12 cellular contexts compared by ENCODE assay signal in the genomic region with DNA sequence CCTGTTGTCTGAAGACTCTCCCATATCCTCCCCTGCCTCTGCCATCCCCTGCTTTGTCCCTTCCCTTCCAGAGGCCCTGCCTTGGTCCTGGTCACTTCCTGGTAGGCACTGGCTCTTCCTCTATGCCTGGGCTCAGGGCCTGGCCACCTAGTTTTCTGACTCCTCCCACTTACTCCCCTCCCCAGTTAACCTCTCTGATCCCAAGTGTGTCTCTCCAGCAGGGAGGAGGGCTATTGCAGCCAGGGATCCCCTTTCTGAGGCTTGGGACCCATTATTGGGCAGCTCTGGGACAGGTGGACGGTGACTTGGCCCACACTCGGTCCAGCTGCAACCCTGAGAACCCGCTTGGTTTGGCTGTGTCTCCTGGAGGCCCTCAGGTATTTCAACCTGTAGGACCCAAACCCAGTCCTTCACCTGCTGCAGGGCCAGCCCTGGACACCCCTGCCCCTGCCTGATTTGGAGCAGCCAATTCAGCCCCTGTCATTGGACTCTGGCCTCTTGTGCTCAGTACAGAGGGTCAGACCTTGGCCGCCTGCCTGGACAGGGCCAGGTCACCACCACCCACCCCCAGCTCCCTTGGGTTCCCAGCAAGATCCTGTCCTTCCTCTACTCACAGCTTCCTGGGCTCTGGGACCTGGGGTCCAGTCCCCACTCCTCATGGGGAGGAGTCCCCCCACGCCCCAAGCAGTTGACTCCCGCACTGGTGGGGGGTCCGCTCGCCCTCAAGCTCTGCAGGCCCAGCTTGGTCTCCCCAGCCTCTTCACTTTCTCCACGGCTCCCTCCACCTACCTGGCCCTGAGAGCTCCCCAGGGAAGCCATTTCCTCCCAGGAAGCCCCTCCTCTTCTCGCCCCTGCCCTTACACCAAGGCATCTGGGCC. TPM values are rescaled to one million over a fixed set of nuclear protein-coding genes. Genes with fewer than 3 reads are reported as not detected.
DNase-seq lines count a peak whose midpoint lies in the region; ATAC-seq, FAIRE-seq and TF ChIP-seq lines count a peak whose summit lies in the region.
"Had no signal": no experiment of that assay in that cellular context is flagged by ENCODE, and none has a peak within 500 bp of the region (broad histone marks: within the 10 kb centered on the region; RNA-seq: fewer than 3 reads in every experiment).

No MANE protein-coding gene starts in this region.

- no peaks in the 10 kb centered on the region; the same call in 1 of the 2 replicates for H4K20me1 ChIP-seq in K562 (replicated peaks; ENCODE audit: control insufficient read depth, insufficient read depth, low read length)

- H3K79me2 ChIP-seq in K562 (ENCODE audit: control insufficient read depth, insufficient read depth, low read length) = no peaks in the 10 kb centered on the region; the same call in 2 of the 3 replicates

- H3K4me1 Mint-ChIP-seq in activated T-cell treated with anti-CD3 and anti-CD28 coated beads, Interleukin-2, amount 50 U/mL, for 24 hours (ENCODE audit: low read depth) = peaks cover 64% of the 10 kb centered on the region

- no peak overlapping the region for H3K4me3 ChIP-seq in K562
- no peak overlapping the region for H3K4me3 ChIP-seq in lower leg skin (ENCODE audit: low read depth, poor library complexity, severe bottlenecking)
- H3K4me3 ChIP-seq in upper lobe of right lung = no peak overlapping the region
- no peak overlapping the region for H3K4me3 ChIP-seq in testis

- H3K27me3 ChIP-seq in K562 (ENCODE audit: control insufficient read depth in 2 of 2, insufficient read depth in 2 of 2, low read length in 2 of 2) (no peaks in the 10 kb centered on the region), upper lobe of right lung (no peaks in the 10 kb centered on the region), testis (no peaks in the 10 kb centered on the region)
- H3K27me3 ChIP-seq: adrenal gland had no signal

- H3K36me3 ChIP-seq in K562 (ENCODE audit: control insufficient read depth, insufficient read depth, low read length) (no peaks in the 10 kb centered on the region), upper lobe of right lung (no peaks in the 10 kb centered on the region), testis (ENCODE audit: low read depth, missing control alignments) (no peaks in the 10 kb centered on the region)
- H3K36me3 ChIP-seq: adrenal gland had no signal

- no peaks in the 10 kb centered on the region for H3K9me3 ChIP-seq in K562 (replicated peaks; ENCODE audit: control insufficient read depth, insufficient read depth, low read depth, low read length)
- no peaks in the 10 kb centered on the region for H3K9me3 ChIP-seq in upper lobe of right lung
- no peaks in the 10 kb centered on the region for H3K9me3 ChIP-seq in testis
- H3K9me3 ChIP-seq: adrenal gland had no signal

- no peak overlapping the region for H3K27ac Mint-ChIP-seq in activated T-cell treated with anti-CD3 and anti-CD28 coated beads, Interleukin-2, amount 50 U/mL, for 24 hours

- CTCF ChIA-PET in K562 (lab: Yijun Ruan, JAX; ENCODE audit: low intra/inter-chr PET ratio) = no interaction called here

- H3K27me3 Mint-ChIP-seq in activated T-cell treated with anti-CD3 and anti-CD28 coated beads, Interleukin-2, amount 50 U/mL, for 24 hours = no peaks in the 10 kb centered on the region

- no peak for TF ChIP-seq POLR2A in K562 (conservative IDR thresholded peaks at IDR 0.05)
- TF ChIP-seq POLR2A in lower leg skin (IDR thresholded peaks at IDR 0.05) = no peak
- no peak for TF ChIP-seq POLR2A in testis (IDR thresholded peaks at IDR 0.05)

- 87% methylated on average over 7 of the region's 10 CpGs for WGBS in K562 (ENCODE audit: insufficient coverage, low coverage, missing lambda C conversion rate)
- 95 to 96% methylated on average over 10 of the region's 10 CpGs for WGBS in lower leg skin, 2 donors
- 87 to 93% methylated on average over 9 to 10 of the region's 10 CpGs for WGBS in testis, 2 donors

- TF ChIP-seq CTCF in K562 (IDR thresholded peaks at IDR 0.05 in 2 of 3, conservative IDR thresholded peaks at IDR 0.05 in 1 of 3; ENCODE audit: insufficient read depth in 2 of 3, low read depth in 1 of 3, low read length in 3 of 3) (no peak), lower leg skin (IDR thresholded peaks at IDR 0.05) (no peak), upper lobe of right lung (IDR thresholded peaks at IDR 0.05) (no peak), testis (IDR thresholded peaks at IDR 0.05) (no peak)

- BruUV-seq in K562 (replicated peaks; lab: Mats Ljungman, UMichigan) = no TSS peak

- H3K36me3 Mint-ChIP-seq in activated T-cell treated with anti-CD3 and anti-CD28 coated beads, Interleukin-2, amount 50 U/mL, for 24 hours (ENCODE audit: low read depth) = no peaks in the 10 kb centered on the region

- H3K4me1 ChIP-seq in K562 (replicated peaks in 1 of 2; ENCODE audit: control insufficient read depth in 2 of 2, insufficient read depth in 2 of 2, low read length in 2 of 2) (peaks cover 15 to 91% of the 10 kb centered on the region in 2 experiments), upper lobe of right lung (peaks cover 57% of the 10 kb centered on the region), testis (peaks cover 62% of the 10 kb centered on the region)

- H2AFZ ChIP-seq in K562 (ENCODE audit: low read depth, low read length) = peak overlapping the region; percentile 62; the same call in 1 of the 2 replicates

- no peaks in the 10 kb centered on the region for H3K9me3 Mint-ChIP-seq in activated T-cell treated with anti-CD3 and anti-CD28 coated beads, Interleukin-2, amount 50 U/mL, for 24 hours

- intact Hi-C loops in K562 (cut with micrococcal nuclease) (loop anchor here (1.0 to 5.0 kb wide), 3 partner anchors 29 to 76 kb away; partner anchors contain the start of gene ADD1), lower leg skin (cut with DNase I; ENCODE audit: low total_unique reads) (no loop called here), upper lobe of right lung (cut with DNase I) (no loop called here), testis (cut with DNase I; ENCODE audit: low total_unique reads) (no loop called here)

- TF ChIP-seq RAD21 in K562 (CRISPR knock-in tag; conservative IDR thresholded peaks at IDR 0.05 in 1 of 2, IDR thresholded peaks at IDR 0.05 in 1 of 2) = no peak

- ATAC-seq in K562 (no peak), upper lobe of right lung (no peak), GM19328 (IDR thresholded peaks at IDR 0.05; ENCODE audit: unreplicated experiment) (no peak)

- no peaks in the 10 kb centered on the region for H3K9me1 ChIP-seq in K562 (ENCODE audit: control insufficient read depth, insufficient read depth, low read length)

- no peak for FAIRE-seq in K562 (lab: Jason Lieb, UNC)
- FAIRE-seq: keratinocyte, small intestine had no signal

- no peak overlapping the region for H3K4me2 ChIP-seq in K562 (ENCODE audit: insufficient read depth, low read length)
- H3K4me2 ChIP-seq: KMS-11 had no signal

- POLR2A ChIA-PET in K562 (lab: Yijun Ruan, JAX) = interaction anchor here (0.6 to 1.0 kb wide), 3 partner anchors 9 to 92 kb away, joined by 3 to 4 read pairs (median 3); no protein-coding TSS in a partner anchor

- in situ Hi-C loops in K562 (cut with MboI) = no loop called here

- peak overlapping the region in 1 of 2 experiments; percentile 75; a peak in 2 of 4 replicates for H3K9ac ChIP-seq in K562 (ENCODE audit: insufficient read depth in 1 of 2, low read depth in 2 of 2, low read length in 2 of 2)
- H3K9ac ChIP-seq: KMS-11 had no signal

- TF ChIP-seq EP300 in K562 (IDR thresholded peaks at IDR 0.05; ENCODE audit: low read length) = no peak

- H3K27ac ChIP-seq in K562 (ENCODE audit: extremely low read depth, low read depth, low read length) (no peak overlapping the region), upper lobe of right lung (peak overlapping the region; percentile 13), testis (no peak overlapping the region)
- H3K27ac ChIP-seq: KMS-11 had no signal

- H3K4me3 Mint-ChIP-seq in activated T-cell treated with anti-CD3 and anti-CD28 coated beads, Interleukin-2, amount 50 U/mL, for 24 hours = peak overlapping the region; percentile 23

- peak; percentile 37 for DNase-seq in activated T-cell treated with anti-CD3 and anti-CD28 coated beads, Interleukin-2, amount 50 U/mL, for 24 hours
- DNase-seq in activated T-cell treated with anti-CD3 and anti-CD28 coated beads, Interleukin-2, amount 50 U/mL, for 1 hour = no peak
- no peak for DNase-seq in K562 (ENCODE audit: extremely low read depth in 1 of 4, low spot score in 3 of 4)
- DNase-seq in lower leg skin (ENCODE audit: low spot score in 2 of 2) = peak; percentile 18 to 89
- no peak for DNase-seq in upper lobe of right lung
- DNase-seq in testis = no peak
- DNase-seq in NCI-H1048 (lab: John Stamatoyannopoulos, UW) = no peak

RNA-seq across cellular contexts. Expression of gene SH3BP2, which starts 1.1 kb away (rescaled TPM):
- 49.1 and 137 TPM in 2 replicates for total RNA-seq in K562 (2011; cell fraction: chromatin; rRNA removed; ENCODE audit: low replicate concordance)
- 57.9 and 62.0 TPM in 2 replicates for total RNA-seq in K562 (2011; cell fraction: nucleolus; rRNA removed)
- 59.4 and 93.7 TPM in 2 replicates for total RNA-seq in K562 (2011; cell fraction: nucleoplasm; rRNA removed)
- total RNA-seq in K562 (2014; rRNA removed) (9.7 and 15.9 TPM in 2 replicates), K562 (2014; rRNA removed; fragmentation: Illumina TruSeq; extraction: Trizol) (3.7 and 3.9 TPM in 2 replicates), K562 (2015; rRNA removed; fragmentation: Illumina TruSeq; extraction: Trizol) (3.5 and 5.6 TPM in 2 replicates), K562 (2021) (10.8 and 16.0 TPM in 2 replicates), lower leg skin (100 to 1,000 TPM; 106 to 291 (median 178) TPM), upper lobe of right lung (99.0 TPM), testis (10 to 100 TPM; 45.0 to 47.3 TPM)
- polyA plus RNA-seq in K562 (2011; rRNA removed) (9.6 and 13.9 TPM in 2 replicates), K562 (2014; fragmentation: Illumina TruSeq; extraction: Trizol) (5.1 and 10.9 TPM in 2 replicates), K562 (2014; fragmentation: Nextera tagmentation; extraction: Ambion mirVana) (under 1 TPM; 0.34 to 0.72 TPM), K562 (2014; rRNA removed) (14.2 and 17.6 TPM in 2 replicates), testis (ENCODE audit: insufficient read depth, low read depth, low replicate concordance) (26.6 TPM)
- polyA plus RNA-seq in K562 (2011; cell fraction: cytosol; rRNA removed) = 10.6 and 10.7 TPM in 2 replicates
- 88.6 and 117 TPM in 2 replicates for polyA plus RNA-seq in K562 (2011; cell fraction: nucleus; rRNA removed)
- polyA plus RNA-seq in K562 (2012) = 4.4 and 18.7 TPM in 2 replicates
- 18.0 and 41.6 TPM in 2 replicates for polyA minus RNA-seq in K562 (2011; rRNA and poly(A)+ RNA removed)
- 5.7 and 10.8 TPM in 2 replicates for polyA minus RNA-seq in K562 (2011; cell fraction: cytosol; rRNA and poly(A)+ RNA removed)
- polyA minus RNA-seq in K562 (2011; cell fraction: nucleus; rRNA and poly(A)+ RNA removed) = 26.8 and 33.3 TPM in 2 replicates

RNA-seq across cellular contexts. Expression of gene TNIP2, which starts 35.6 kb away (rescaled TPM):
- 24.5 and 78.1 TPM in 2 replicates for total RNA-seq in K562 (2011; cell fraction: chromatin; rRNA removed; ENCODE audit: low replicate concordance)
- 49.7 and 54.7 TPM in 2 replicates for total RNA-seq in K562 (2011; cell fraction: nucleolus; rRNA removed)
- total RNA-seq in K562 (2011; cell fraction: nucleoplasm; rRNA removed) = 30.4 and 33.4 TPM in 2 replicates
- 42.6 and 46.7 TPM in 2 replicates for total RNA-seq in K562 (2014; rRNA removed)
- total RNA-seq in K562 (2014; rRNA removed; fragmentation: Illumina TruSeq; extraction: Trizol) = 11.6 and 13.1 TPM in 2 replicates
- 19.5 and 21.9 TPM in 2 replicates for total RNA-seq in K562 (2015; rRNA removed; fragmentation: Illumina TruSeq; extraction: Trizol)
- 32.2 and 35.8 TPM in 2 replicates for total RNA-seq in K562 (2021)
- polyA plus RNA-seq in K562 (2011; rRNA removed) = 17.5 and 21.8 TPM in 2 replicates
- polyA plus RNA-seq in K562 (2011; cell fraction: cytosol; rRNA removed) = 16.5 and 28.2 TPM in 2 replicates
- polyA plus RNA-seq in K562 (2011; cell fraction: nucleus; rRNA removed) = 49.0 and 90.0 TPM in 2 replicates
- polyA plus RNA-seq in K562 (2012) = 30.8 and 32.9 TPM in 2 replicates
- 12.1 and 18.3 TPM in 2 replicates for polyA plus RNA-seq in K562 (2014; fragmentation: Illumina TruSeq; extraction: Trizol)
- 1 to 10 TPM in 1 of 2 experiments, under 1 TPM in 1; 0.61 to 1.1 TPM for polyA plus RNA-seq in K562 (2014; fragmentation: Nextera tagmentation; extraction: Ambion mirVana)
- polyA plus RNA-seq in K562 (2014; rRNA removed) = 38.1 and 38.2 TPM in 2 replicates
- polyA minus RNA-seq in K562 (2011; rRNA and poly(A)+ RNA removed) = 10.0 and 16.8 TPM in 2 replicates
- polyA minus RNA-seq in K562 (2011; cell fraction: cytosol; rRNA and poly(A)+ RNA removed) = 13.7 and 14.7 TPM in 2 replicates
- 16.4 and 17.5 TPM in 2 replicates for polyA minus RNA-seq in K562 (2011; cell fraction: nucleus; rRNA and poly(A)+ RNA removed)
- 10 to 100 TPM; 37.9 to 42.5 (median 40.3) TPM for total RNA-seq in lower leg skin
- 43.4 TPM for total RNA-seq in upper lobe of right lung
- 100 to 1,000 TPM in 1 of 2 donors, 10 to 100 TPM in 1; 99.7 to 108 TPM for total RNA-seq in testis
- polyA plus RNA-seq in testis (ENCODE audit: insufficient read depth, low read depth, low replicate concordance) = 35.1 TPM

RNA-seq across cellular contexts. Expression of gene ADD1, which starts 51.9 kb away (rescaled TPM):
- total RNA-seq in K562 (2011; cell fraction: chromatin; rRNA removed; ENCODE audit: low replicate concordance) = 289 and 338 TPM in 2 replicates
- total RNA-seq in K562 (2011; cell fraction: nucleolus; rRNA removed) = 122 and 133 TPM in 2 replicates
- 186 and 236 TPM in 2 replicates for total RNA-seq in K562 (2011; cell fraction: nucleoplasm; rRNA removed)
- total RNA-seq in K562 (2014; rRNA removed) (104 and 140 TPM in 2 replicates), K562 (2014; rRNA removed; fragmentation: Illumina TruSeq; extraction: Trizol) (67.1 and 80.8 TPM in 2 replicates), K562 (2015; rRNA removed; fragmentation: Illumina TruSeq; extraction: Trizol) (74.0 and 76.9 TPM in 2 replicates), K562 (2021) (145 and 153 TPM in 2 replicates), lower leg skin (100 to 1,000 TPM; 102 to 153 (median 135) TPM), upper lobe of right lung (286 TPM), testis (100 to 1,000 TPM; 318 to 355 TPM)
- polyA plus RNA-seq in K562 (2011; rRNA removed) (72.4 and 77.0 TPM in 2 replicates), K562 (2014; fragmentation: Illumina TruSeq; extraction: Trizol) (99.7 and 110 TPM in 2 replicates), K562 (2014; fragmentation: Nextera tagmentation; extraction: Ambion mirVana) (10 to 100 TPM; 17.5 to 20.7 TPM), K562 (2014; rRNA removed) (87.7 and 121 TPM in 2 replicates), testis (ENCODE audit: insufficient read depth, low read depth, low replicate concordance) (233 TPM)
- 85.9 and 111 TPM in 2 replicates for polyA plus RNA-seq in K562 (2011; cell fraction: cytosol; rRNA removed)
- 164 and 189 TPM in 2 replicates for polyA plus RNA-seq in K562 (2011; cell fraction: nucleus; rRNA removed)
- polyA plus RNA-seq in K562 (2012) = 141 and 159 TPM in 2 replicates
- 65.9 and 67.4 TPM in 2 replicates for polyA minus RNA-seq in K562 (2011; rRNA and poly(A)+ RNA removed)
- 46.7 and 62.1 TPM in 2 replicates for polyA minus RNA-seq in K562 (2011; cell fraction: cytosol; rRNA and poly(A)+ RNA removed)
- 57.5 and 58.6 TPM in 2 replicates for polyA minus RNA-seq in K562 (2011; cell fraction: nucleus; rRNA and poly(A)+ RNA removed)

Comparison
In these comparisons a context has a peak if more than half of its experiments do, and no peak if none do; other contexts are left out.
1. DNase-seq: peak in activated T-cell treated with anti-CD3 and anti-CD28 coated beads, Interleukin-2, amount 50 U/mL, for 24 hours (single experiment) and lower leg skin (2 of 2); none in activated T-cell treated with anti-CD3 and anti-CD28 coated beads, Interleukin-2, amount 50 U/mL, for 1 hour (single experiment), K562 (0 of 4), upper lobe of right lung (single experiment), testis (single experiment) and NCI-H1048 (single experiment).